7 cellular contexts compared by ENCODE assay signal in genomic region chr7:10460474-10460873, GRCh38.
"Had no signal": no experiment of that assay in that cellular context is flagged by ENCODE, and none has a peak within 500 bp of the region (broad histone marks: within the 10 kb centered on the region; RNA-seq: fewer than 3 reads in every experiment).

No MANE protein-coding gene starts in this region.

- FAIRE-seq: GM12878, GM12891, GM12892, GM18507, GM19239 had no signal

- ATAC-seq: GM12878 had no signal

- DNase-seq: GDM1, GF-D8 had no signal

- H3K4me3 ChIP-seq: GM12878 had no signal
